In genomic region chr13:91185294-91185863, GRCh38 we compare ENCODE assay signal across 9 cellular contexts.
DNase-seq lines count a peak whose midpoint lies in the region; ATAC-seq and TF ChIP-seq lines count a peak whose summit lies in the region.
"Had no signal": no experiment of that assay in that cellular context is flagged by ENCODE, and none has a peak within 500 bp of the region (broad histone marks: within the 10 kb centered on the region; RNA-seq: fewer than 3 reads in every experiment).

No MANE protein-coding gene starts in this region.

- H3K36me3 Mint-ChIP-seq in nephron progenitor cell (ENCODE audit: low read depth): peaks cover 10% of the 10 kb centered on the region
- no peaks in the 10 kb centered on the region for H3K36me3 Mint-ChIP-seq in activated CD4-positive, alpha-beta T cell treated with anti-CD3 and anti-CD28 coated beads, Interleukin-2, amount 10 ng/mL, durations not matched to agents 24 days and 14 days (ENCODE audit: low read depth)
- H3K36me3 Mint-ChIP-seq in naive thymus-derived CD8-positive, alpha-beta T cell: no peaks in the 10 kb centered on the region

- peak overlapping the region; percentile 23 for H3K27ac Mint-ChIP-seq in nephron progenitor cell
- no peak overlapping the region for H3K27ac Mint-ChIP-seq in activated CD4-positive, alpha-beta T cell treated with anti-CD3 and anti-CD28 coated beads, Interleukin-2, amount 10 ng/mL, durations not matched to agents 24 days and 14 days
- no peak overlapping the region for H3K27ac Mint-ChIP-seq in naive thymus-derived CD8-positive, alpha-beta T cell
- H3K27ac Mint-ChIP-seq: activated CD4-positive, alpha-beta T cell treated with anti-CD3 and anti-CD28 coated beads for 36 hours had no signal

- H3K4me3 Mint-ChIP-seq in nephron progenitor cell: no peak overlapping the region
- no peak overlapping the region for H3K4me3 Mint-ChIP-seq in activated CD4-positive, alpha-beta T cell treated with anti-CD3 and anti-CD28 coated beads, Interleukin-2, amount 10 ng/mL, durations not matched to agents 24 days and 14 days
- no peak overlapping the region for H3K4me3 Mint-ChIP-seq in naive thymus-derived CD8-positive, alpha-beta T cell
- H3K4me3 Mint-ChIP-seq: activated CD4-positive, alpha-beta T cell treated with anti-CD3 and anti-CD28 coated beads for 36 hours had no signal

- no peaks in the 10 kb centered on the region for H3K27me3 Mint-ChIP-seq in nephron progenitor cell (ENCODE audit: low read depth, poor library complexity)
- H3K27me3 Mint-ChIP-seq in activated CD4-positive, alpha-beta T cell treated with anti-CD3 and anti-CD28 coated beads, Interleukin-2, amount 10 ng/mL, durations not matched to agents 24 days and 14 days: peaks cover 3% of the 10 kb centered on the region
- H3K27me3 Mint-ChIP-seq in naive thymus-derived CD8-positive, alpha-beta T cell: peaks cover 0 to 13% (median 3%) of the 10 kb centered on the region in 5 donors

- POLR2A ChIA-PET in naive thymus-derived CD8-positive, alpha-beta T cell (lab: Charles Lee): no interaction called here

- peak; percentile 1 for DNase-seq in EH (ENCODE audit: low read depth)
- DNase-seq in NCI-H2227 (lab: John Stamatoyannopoulos, UW; ENCODE audit: unreplicated experiment): peak; percentile 39
- DNase-seq in brain pericyte (ENCODE audit: low read depth, low spot score): peak; percentile 5
- no peak for DNase-seq in nephron progenitor cell
- no peak for DNase-seq in activated CD4-positive, alpha-beta T cell treated with anti-CD3 and anti-CD28 coated beads, Interleukin-2, amount 10 ng/mL, durations not matched to agents 24 days and 14 days
- DNase-seq in naive thymus-derived CD8-positive, alpha-beta T cell: no peak
- DNase-seq in mucosa of gallbladder (ENCODE audit: low spot score): no peak
- DNase-seq: activated CD4-positive, alpha-beta T cell treated with anti-CD3 and anti-CD28 coated beads for 36 hours had no signal

- intact Hi-C loops in activated CD4-positive, alpha-beta T cell treated with anti-CD3 and anti-CD28 coated beads, Interleukin-2, amount 10 ng/mL, durations not matched to agents 24 days and 14 days (cut with micrococcal nuclease): no loop called here

- H3K4me1 Mint-ChIP-seq in nephron progenitor cell: peaks cover 58% of the 10 kb centered on the region
- H3K4me1 Mint-ChIP-seq in activated CD4-positive, alpha-beta T cell treated with anti-CD3 and anti-CD28 coated beads, Interleukin-2, amount 10 ng/mL, durations not matched to agents 24 days and 14 days: no peaks in the 10 kb centered on the region
- no peaks in the 10 kb centered on the region for H3K4me1 Mint-ChIP-seq in naive thymus-derived CD8-positive, alpha-beta T cell
- H3K4me1 Mint-ChIP-seq: activated CD4-positive, alpha-beta T cell treated with anti-CD3 and anti-CD28 coated beads for 36 hours had no signal

- H3K9me3 Mint-ChIP-seq in nephron progenitor cell: peaks cover 12% of the 10 kb centered on the region
- no peaks in the 10 kb centered on the region for H3K9me3 Mint-ChIP-seq in activated CD4-positive, alpha-beta T cell treated with anti-CD3 and anti-CD28 coated beads, Interleukin-2, amount 10 ng/mL, durations not matched to agents 24 days and 14 days
- H3K9me3 Mint-ChIP-seq in naive thymus-derived CD8-positive, alpha-beta T cell: no peaks in the 10 kb centered on the region

- peak; percentile 25 for TF ChIP-seq CTCF in nephron progenitor cell (IDR thresholded peaks at IDR 0.05)

- no peak for ATAC-seq in naive thymus-derived CD8-positive, alpha-beta T cell
- no peak for ATAC-seq in HG03159 (IDR thresholded peaks at IDR 0.05; ENCODE audit: unreplicated experiment)
- ATAC-seq: activated CD4-positive, alpha-beta T cell treated with anti-CD3 and anti-CD28 coated beads for 36 hours had no signal

Comparison
In these comparisons a context has a peak if more than half of its experiments do, and no peak if none do; other contexts are left out.
1. DNase-seq: peak in EH (single experiment), NCI-H2227 (single experiment) and brain pericyte (single experiment); none in nephron progenitor cell (single experiment), activated CD4-positive, alpha-beta T cell treated with anti-CD3 and anti-CD28 coated beads, Interleukin-2, amount 10 ng/mL, durations not matched to agents 24 days and 14 days (single experiment), naive thymus-derived CD8-positive, alpha-beta T cell (0 of 10) and mucosa of gallbladder (single experiment).